ENCODE assay signal across 22 cellular contexts in the genomic region with DNA sequence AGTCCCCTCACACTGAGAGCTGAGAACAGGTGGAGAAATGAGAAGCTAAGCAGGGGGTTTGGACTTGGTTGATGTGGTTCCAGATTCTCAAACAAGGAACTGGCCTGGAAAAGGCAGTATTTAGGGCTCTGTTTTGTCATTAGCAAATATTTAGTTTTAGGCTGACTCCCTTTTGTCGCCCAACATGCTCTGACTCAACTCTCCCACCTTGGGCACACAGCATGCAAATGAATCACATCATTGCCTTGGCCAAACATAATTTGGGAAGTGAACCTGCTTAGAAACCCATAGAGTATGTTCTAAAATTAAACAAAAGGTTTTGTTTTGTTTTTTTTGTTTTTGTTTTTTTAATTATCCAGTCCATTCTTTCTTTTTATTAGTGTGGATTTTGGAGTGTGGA. TPM values are rescaled to one million over a fixed set of nuclear protein-coding genes. Genes with fewer than 3 reads are reported as not detected.
DNase-seq lines count a peak whose midpoint lies in the region; ATAC-seq and TF ChIP-seq lines count a peak whose summit lies in the region.
"Had no signal": no experiment of that assay in that cellular context is flagged by ENCODE, and none has a peak within 500 bp of the region (broad histone marks: within the 10 kb centered on the region; RNA-seq: fewer than 3 reads in every experiment).

No MANE protein-coding gene starts in this region.

- peaks cover 9% of the 10 kb centered on the region; the same call in 1 of the 2 replicates for H4K20me1 ChIP-seq in Karpas-422 (ENCODE audit: insufficient read depth, low read depth, low read length)

- 0 out of 2 replicates have a peak overlapping the region, but pooled peaks have one; percentile 15 for H3K4me3 ChIP-seq in Karpas-422 (ENCODE audit: low read length)
- no peak overlapping the region for H3K4me3 ChIP-seq in psoas muscle
- H3K4me3 ChIP-seq: gastroesophageal sphincter had no signal

- H2AFZ ChIP-seq in Karpas-422 (ENCODE audit: low read length), result no peak overlapping the region

- no peaks in the 10 kb centered on the region for H3K9me2 ChIP-seq in Karpas-422 (replicated peaks; ENCODE audit: insufficient read depth, low read length)

- DNase-seq in COR-L47 (lab: John Stamatoyannopoulos, UW) (peak; percentile 64), Karpas-422 (peak; percentile 57), psoas muscle (no peak), GM19238 (ENCODE audit: insufficient read length, low spot score) (no peak)
- DNase-seq: activated CD4-positive, alpha-beta memory T cell treated with anti-CD3 and anti-CD28 coated beads for 36 hours; amniotic stem cell; Calu3; GF-D8; kidney glomerular epithelial cell; OCI-M1; SHP77 treated with DMSO at 0.1 percent for 48 hours; stimulated activated CD4-positive, alpha-beta T cell treated with anti-CD3 and anti-CD28 coated beads, Interleukin-12 subunit alpha, Interleukin-12 subunit beta, amount 100 ng/mL, for 4 hours; stimulated activated CD8-positive, alpha-beta memory T cell treated with anti-CD3 and anti-CD28 coated beads, Interleukin-4, amount 100 ng/mL, for 48 hours; WERI-Rb-1 had no signal

- H3K27me3 ChIP-seq in Karpas-422 (ENCODE audit: low read length), result no peaks in the 10 kb centered on the region
- no peaks in the 10 kb centered on the region for H3K27me3 ChIP-seq in psoas muscle (ENCODE audit: insufficient read depth in 3 of 3, low read length in 2 of 3)

- H3K9me3 ChIP-seq in Karpas-422 (ENCODE audit: low read length), result no peaks in the 10 kb centered on the region
- H3K9me3 ChIP-seq in psoas muscle, result no peaks in the 10 kb centered on the region
- H3K9me3 ChIP-seq: gastroesophageal sphincter had no signal

- H3K4me1 ChIP-seq in Karpas-422 (ENCODE audit: low read length), result peaks cover 17% of the 10 kb centered on the region
- H3K4me1 ChIP-seq in psoas muscle, result peaks cover 6% of the 10 kb centered on the region

- no peak for TF ChIP-seq CTCF in psoas muscle (IDR thresholded peaks at IDR 0.05)

- H3K36me3 ChIP-seq in Karpas-422 (ENCODE audit: insufficient read depth, low read length) (no peaks in the 10 kb centered on the region), psoas muscle (ENCODE audit: insufficient read depth in 1 of 2, low read depth in 1 of 2) (peaks cover 1 to 47% of the 10 kb centered on the region in 2 donors)
- H3K36me3 ChIP-seq: gastroesophageal sphincter, WERI-Rb-1 had no signal

- H3K4me2 ChIP-seq in Karpas-422 (ENCODE audit: low read depth, low read length, poor library complexity, severe bottlenecking), result peak overlapping the region; percentile 50

- ATAC-seq in esophagus mucosa, result peak; percentile 23
- ATAC-seq in psoas muscle, result peak; percentile 0 to 6 (median 3)
- ATAC-seq in HG02588 (IDR thresholded peaks at IDR 0.05; ENCODE audit: unreplicated experiment), result no peak
- ATAC-seq in GM21423 (IDR thresholded peaks at IDR 0.05; ENCODE audit: unreplicated experiment), result no peak
- ATAC-seq: gastroesophageal sphincter had no signal

- H3K9ac ChIP-seq in Karpas-422 (ENCODE audit: low read length), result no peak overlapping the region

- H3K79me2 ChIP-seq in Karpas-422 (ENCODE audit: low read length), result no peaks in the 10 kb centered on the region

- 83 to 90% (median 86%) methylated on average over 1 of the region's 1 CpG for WGBS in psoas muscle, 3 donors

- intact Hi-C loops in psoas muscle (cut with DNase I), result no loop called here

- no peak overlapping the region for H3K27ac ChIP-seq in Karpas-422 (ENCODE audit: low read length)
- H3K27ac ChIP-seq in psoas muscle, result peak overlapping the region; percentile 69
- H3K27ac ChIP-seq: gastroesophageal sphincter, WERI-Rb-1 had no signal

RNA-seq across cellular contexts. Expression of a gene that starts 9.5 kb away (rescaled TPM):
- 32.8 and 48.9 TPM in 2 replicates for total RNA-seq in Karpas-422 (2014; rRNA removed; shearing (Covaris generic); ENCODE audit: low replicate concordance)
- total RNA-seq in esophagus mucosa (77.6 TPM), psoas muscle (100 to 1,000 TPM; 118 to 184 (median 145) TPM)
- polyA plus RNA-seq in psoas muscle, result 100 to 1,000 TPM; 129 to 158 (median 141) TPM

RNA-seq across cellular contexts. Expression of a gene that starts 25.7 kb away (rescaled TPM):
- not detected in 2 replicates for total RNA-seq in Karpas-422 (2014; rRNA removed; shearing (Covaris generic); ENCODE audit: low replicate concordance)
- total RNA-seq in esophagus mucosa, result 0.08 TPM
- 100 to 1,000 TPM; 113 to 363 (median 306) TPM for total RNA-seq in psoas muscle
- 100 to 1,000 TPM in 2 of 3 donors, 10 to 100 TPM in 1; 95.7 to 220 (median 175) TPM for polyA plus RNA-seq in psoas muscle
- total RNA-seq: activated CD4-positive, alpha-beta memory T cell treated with anti-CD3 and anti-CD28 coated beads for 36 hours; Calu3; dermis microvascular lymphatic vessel endothelial cell; pulmonary artery endothelial cell; temporal lobe had no signal
- polyA plus RNA-seq: neural cell had no signal

Comparison
In these comparisons a context has a peak if more than half of its experiments do, and no peak if none do; other contexts are left out.
1. DNase-seq: peak in COR-L47 (single experiment) and Karpas-422 (single experiment); none in psoas muscle (0 of 2) and GM19238 (single experiment).
2. ATAC-seq: peak in esophagus mucosa (single experiment) and psoas muscle (4 of 4); none in HG02588 (single experiment) and GM21423 (single experiment).
3. RNA of a gene that starts 25.7 kb away (total RNA-seq): 113 to 363 TPM in psoas muscle; 0.08 TPM in esophagus mucosa (single experiment) and not detected in Karpas-422; every median in the first group is over 100 times any median in the second.